Comparison of ENCODE assay signal across 17 cellular contexts in the genomic region with DNA sequence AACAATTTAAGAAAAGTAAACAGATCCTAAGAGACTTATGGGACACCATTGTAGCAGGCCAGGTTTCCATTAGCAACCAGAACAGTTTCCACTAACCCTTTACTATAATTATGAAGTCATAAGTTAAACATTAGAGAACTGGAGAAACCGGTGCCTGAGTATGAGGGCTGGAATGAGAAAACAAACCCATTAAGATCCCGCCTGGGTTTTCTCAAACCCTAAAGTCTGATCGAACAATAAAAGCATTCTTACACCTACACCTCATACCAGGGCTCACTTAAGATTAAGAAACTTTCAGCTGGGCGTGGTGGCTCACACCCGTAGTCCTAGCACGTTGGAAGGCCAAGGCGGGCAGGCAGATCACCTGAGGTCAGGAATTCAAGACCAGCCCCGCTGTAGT. TPM values are rescaled to one million over a fixed set of nuclear protein-coding genes. Genes with fewer than 3 reads are reported as not detected.
DNase-seq lines count a peak whose midpoint lies in the region; ATAC-seq and TF ChIP-seq lines count a peak whose summit lies in the region.
"Had no signal": no experiment of that assay in that cellular context is flagged by ENCODE, and none has a peak within 500 bp of the region (broad histone marks: within the 10 kb centered on the region; RNA-seq: fewer than 3 reads in every experiment).

No MANE protein-coding gene starts in this region.

- no peak overlapping the region for H3K4me3 ChIP-seq in Caco-2 (ENCODE audit: low read depth, low read length)
- peak overlapping the region; percentile 33; the same call in 1 of the 2 replicates for H3K4me3 ChIP-seq in PC-9
- no peak overlapping the region for H3K4me3 ChIP-seq in fibroblast of villous mesenchyme (ENCODE audit: low read depth, low read length)
- H3K4me3 ChIP-seq in muscle layer of duodenum (ENCODE audit: low read depth in 1 of 2, low read length in 2 of 2) = no peak overlapping the region
- H3K4me3 ChIP-seq: heart left ventricle, spleen, testis had no signal

- peaks cover 38% of the 10 kb centered on the region for H3K4me1 Mint-ChIP-seq in Caco-2 (ENCODE audit: low read depth, unreplicated experiment)

- H3F3A ChIP-seq in PC-9 (ENCODE audit: insufficient read depth, low read depth) = peaks cover 52% of the 10 kb centered on the region

- H3K9me3 ChIP-seq in Caco-2 = 0 out of 2 replicates have a peak, but pooled peaks cover 13% of the 10 kb centered on the region
- 0 out of 2 replicates have a peak, but pooled peaks cover 3% of the 10 kb centered on the region for H3K9me3 ChIP-seq in PC-9 (ENCODE audit: insufficient read depth, low read depth)
- H3K9me3 ChIP-seq in muscle layer of duodenum (ENCODE audit: control insufficient read depth in 1 of 2, low read length in 2 of 2) = no peaks in the 10 kb centered on the region
- H3K9me3 ChIP-seq: testis had no signal

- no peaks in the 10 kb centered on the region for H3K27me3 Mint-ChIP-seq in Caco-2 (ENCODE audit: insufficient read depth, unreplicated experiment)

- no peaks in the 10 kb centered on the region for H3K27me3 ChIP-seq in Caco-2 (replicated peaks; ENCODE audit: control insufficient read depth, insufficient read depth, low read length)
- H3K27me3 ChIP-seq in PC-9 (ENCODE audit: insufficient read depth, low read depth) = no peaks in the 10 kb centered on the region
- H3K27me3 ChIP-seq in muscle layer of duodenum (ENCODE audit: low read depth, low read length) = no peaks in the 10 kb centered on the region
- H3K27me3 ChIP-seq: heart left ventricle, testis had no signal

- peak overlapping the region; percentile 99 for H3K27ac Mint-ChIP-seq in Caco-2 (ENCODE audit: unreplicated experiment)
- H3K27ac Mint-ChIP-seq: activated CD8-positive, alpha-beta T cell treated with anti-CD3 and anti-CD28 coated beads for 36 hours; brain had no signal

- H3K9me3 Mint-ChIP-seq in Caco-2 (ENCODE audit: unreplicated experiment) = no peaks in the 10 kb centered on the region

- no peaks in the 10 kb centered on the region for H4K20me1 ChIP-seq in PC-9 (ENCODE audit: insufficient read depth)

- peak overlapping the region; percentile 76 for H2AFZ ChIP-seq in PC-9

- H3K27ac ChIP-seq in PC-9 (peak overlapping the region; percentile 98), muscle layer of duodenum (ENCODE audit: low read length) (peak overlapping the region; percentile 73)
- H3K27ac ChIP-seq: heart left ventricle, spleen, testis had no signal

- intact Hi-C loops in Caco-2 (cut with micrococcal nuclease; ENCODE audit: unreplicated experiment) = loop anchor here (1.0 to 5.0 kb wide), 6 partner anchors 14 to 699 kb away; partner anchors contain the start of gene DHX15
- intact Hi-C loops in PC-9 (cut with micrococcal nuclease; ENCODE audit: unreplicated experiment) = loop anchor here (1.0 to 5.0 kb wide), 4 partner anchors 14 to 164 kb away; partner anchors contain the start of gene DHX15
- intact Hi-C loops in left ventricle myocardium superior (cut with micrococcal nuclease) = no loop called here

- ATAC-seq in left ventricle myocardium superior (no peak), HG03565 (IDR thresholded peaks at IDR 0.05; ENCODE audit: unreplicated experiment) (no peak), HG02588 (IDR thresholded peaks at IDR 0.05; ENCODE audit: unreplicated experiment) (no peak)
- ATAC-seq: activated CD8-positive, alpha-beta T cell treated with anti-CD3 and anti-CD28 coated beads for 36 hours; heart left ventricle had no signal

- no peaks in the 10 kb centered on the region for H3K79me2 ChIP-seq in PC-9 (ENCODE audit: low read depth)

- peaks cover 59% of the 10 kb centered on the region for H3K4me1 ChIP-seq in Caco-2
- H3K4me1 ChIP-seq in PC-9 (replicated peaks; ENCODE audit: insufficient read depth) = peaks cover 53% of the 10 kb centered on the region
- no peaks in the 10 kb centered on the region for H3K4me1 ChIP-seq in muscle layer of duodenum (ENCODE audit: control insufficient read depth in 1 of 2, insufficient read depth in 2 of 2, low read length in 2 of 2)
- H3K4me1 ChIP-seq: heart left ventricle, spleen, testis had no signal

- no peak for TF ChIP-seq CTCF in Caco-2 (IDR thresholded peaks at IDR 0.05; ENCODE audit: insufficient read depth in 1 of 2, low read depth in 1 of 2, low read length in 1 of 2, severe bottlenecking in 1 of 2, unreplicated experiment in 1 of 2)
- TF ChIP-seq CTCF in PC-9 (conservative IDR thresholded peaks at IDR 0.05) = no peak
- TF ChIP-seq CTCF in fibroblast of villous mesenchyme (IDR thresholded peaks at IDR 0.05; ENCODE audit: insufficient read depth, low read depth, low read length) = no peak

- H3K4me2 ChIP-seq in PC-9 = peak overlapping the region; percentile 72

- CTCF ChIA-PET in Caco-2 (lab: Charles Lee) (interaction anchor here (1.0 to 1.4 kb wide), 3 partner anchors 14 to 90 kb away, joined by 4 to 5 read pairs (median 4); partner anchors contain the start of gene DHX15), PC-9 (lab: Charles Lee) (no interaction called here)

- POLR2A ChIA-PET in Caco-2 (lab: Charles Lee) (interaction anchor here (1.9 kb wide), 1 partner anchor 13 kb away, joined by 9 read pairs; the partner anchor contains the start of gene DHX15), PC-9 (lab: Charles Lee; ENCODE audit: unreplicated experiment) (interaction anchor here (0.5 to 0.8 kb wide), 7 partner anchors 13 to 85 kb away, joined by 3 to 15 read pairs (median 4); partner anchors contain the start of gene DHX15)

- peaks cover 23% of the 10 kb centered on the region for H3K36me3 Mint-ChIP-seq in Caco-2 (ENCODE audit: insufficient read depth, unreplicated experiment)
- H3K36me3 Mint-ChIP-seq: brain had no signal

- H3K4me3 Mint-ChIP-seq in Caco-2 (ENCODE audit: unreplicated experiment) = peak overlapping the region; percentile 69
- H3K4me3 Mint-ChIP-seq: activated CD8-positive, alpha-beta T cell treated with anti-CD3 and anti-CD28 coated beads for 36 hours; brain had no signal

- DNase-seq in Caco-2 (peak; percentile 87 to 91), PC-9 (peak; percentile 85 to 98), fibroblast of villous mesenchyme (ENCODE audit: low read depth) (peak; percentile 62), left ventricle myocardium superior (no peak), amygdala (lab: John Stamatoyannopoulos, UW) (no peak)
- DNase-seq: activated CD8-positive, alpha-beta T cell treated with anti-CD3 and anti-CD28 coated beads for 36 hours; activated gamma-delta T cell; effector CD8-positive, alpha-beta T cell; heart left ventricle; NCI-H524; SHP77; spleen had no signal

- no peaks in the 10 kb centered on the region for H3K36me3 ChIP-seq in Caco-2 (ENCODE audit: control insufficient read depth, insufficient read depth, low read length)
- H3K36me3 ChIP-seq in PC-9 (ENCODE audit: low read depth) = no peaks in the 10 kb centered on the region
- H3K36me3 ChIP-seq in muscle layer of duodenum (ENCODE audit: control insufficient read depth in 1 of 2, insufficient read depth in 2 of 2, low read length in 2 of 2) = no peaks in the 10 kb centered on the region
- H3K36me3 ChIP-seq: heart left ventricle, spleen had no signal

- no TSS peak for BruUV-seq in Caco-2 (replicated peaks; lab: Mats Ljungman, UMichigan)
- BruUV-seq in PC-9 (replicated peaks; lab: Mats Ljungman, UMichigan) = no TSS peak

- H3K9me2 ChIP-seq in PC-9 (ENCODE audit: insufficient read depth) = no peaks in the 10 kb centered on the region

RNA-seq across cellular contexts. Expression of gene DHX15, which starts 13.7 kb away (rescaled TPM):
- total RNA-seq in Caco-2 (2022) (154 and 155 TPM in 2 replicates), PC-9 (2021) (134 and 157 TPM in 2 replicates), fibroblast of villous mesenchyme (125 and 180 TPM in 2 replicates), left ventricle myocardium superior (53.0 TPM)

Comparison
In these comparisons a context has a peak if more than half of its experiments do, and no peak if none do; other contexts are left out.
1. DNase-seq: peak in Caco-2 (2 of 2), PC-9 (2 of 2) and fibroblast of villous mesenchyme (single experiment); none in left ventricle myocardium superior (single experiment) and amygdala (0 of 56).